11 cellular contexts compared by ENCODE assay signal in the genomic region with DNA sequence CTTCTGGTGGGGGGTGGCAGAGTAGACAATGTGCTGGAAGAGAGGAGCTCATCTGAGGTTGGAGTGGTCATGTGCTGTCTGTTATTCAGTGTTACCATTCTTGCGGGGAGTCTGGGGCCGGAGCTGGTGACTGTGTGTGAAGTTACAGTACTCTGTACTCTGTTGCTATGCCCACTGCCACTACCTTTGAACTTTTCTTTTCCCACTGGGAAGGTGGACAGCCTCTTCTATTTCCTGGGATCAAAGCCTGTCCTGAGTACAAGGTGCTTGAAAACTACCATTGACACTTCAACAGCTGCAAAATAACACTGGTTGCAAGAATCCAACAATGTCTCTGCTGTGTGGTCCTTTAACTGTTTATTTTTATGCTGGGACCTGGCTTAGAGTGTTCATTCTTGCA.
A peak's percentile ranks its signal among the peaks of the same experiment; 100 is the strongest.
DNase-seq lines count a peak whose midpoint lies in the region; ATAC-seq and TF ChIP-seq lines count a peak whose summit lies in the region.
"Had no signal": no experiment of that assay in that cellular context is flagged by ENCODE, and none has a peak within 500 bp of the region (broad histone marks: within the 10 kb centered on the region; RNA-seq: fewer than 3 reads in every experiment).

No MANE protein-coding gene starts in this region.

- no peak overlapping the region for H3K4me2 ChIP-seq in H9 (ENCODE audit: insufficient read depth, insufficient read length, low read length)

- H3K27ac Mint-ChIP-seq in H9 (peak overlapping the region; percentile 17 to 99 (median 73); a peak in 6 of 7 replicates), T-helper 17 cell (peak overlapping the region; percentile 29)

- no peaks in the 10 kb centered on the region for H3K79me2 ChIP-seq in H9 (ENCODE audit: insufficient read depth, low read length)

- no peak overlapping the region for H2BK120ac ChIP-seq in H9 (ENCODE audit: low read depth, low read length, poor library complexity, severe bottlenecking)

- H3K9me3 ChIP-seq in H9 (ENCODE audit: control insufficient read depth, low read depth, low read length), result peaks cover 3% of the 10 kb centered on the region
- no peaks in the 10 kb centered on the region for H3K9me3 ChIP-seq in T-helper 17 cell (ENCODE audit: control insufficient read depth, low read length, poor library complexity, severe bottlenecking)

- no peak overlapping the region for H3K23ac ChIP-seq in H9 (ENCODE audit: insufficient read length, low read depth, low read length)

- H4K91ac ChIP-seq in H9 (ENCODE audit: insufficient read length, low read depth, low read length), result no peak overlapping the region

- no peak overlapping the region for H2BK12ac ChIP-seq in H9 (ENCODE audit: insufficient read length, low read depth, low read length)

- no peak overlapping the region for H2BK15ac ChIP-seq in H9 (ENCODE audit: low read depth, low read length)

- H3K14ac ChIP-seq in H9 (ENCODE audit: insufficient read depth, low read length), result no peak overlapping the region

- TF ChIP-seq CTCF in H9 (conservative IDR thresholded peaks at IDR 0.05), result no peak

- H3K27me3 Mint-ChIP-seq in H9 (ENCODE audit: low read depth) (no peaks in the 10 kb centered on the region), T-helper 17 cell (no peaks in the 10 kb centered on the region)

- no peak overlapping the region for H3K56ac ChIP-seq in H9 (ENCODE audit: insufficient read length, low read depth, low read length)

- peaks cover 23% of the 10 kb centered on the region for H3K4me1 ChIP-seq in H9 (ENCODE audit: insufficient read depth, low read length)

- peaks cover 6 to 12% of the 10 kb centered on the region in 2 experiments for H3K9me3 Mint-ChIP-seq in H9

- H3K23me2 ChIP-seq in H9 (ENCODE audit: insufficient read length, low read depth, low read length, poor library complexity, severe bottlenecking), result no peaks in the 10 kb centered on the region

- H4K20me1 ChIP-seq in H9 (ENCODE audit: control insufficient read depth, insufficient read depth, insufficient read length), result no peaks in the 10 kb centered on the region

- H4K5ac ChIP-seq in H9 (ENCODE audit: insufficient read length, low read depth, low read length), result no peak overlapping the region

- no peak overlapping the region for H2BK5ac ChIP-seq in H9 (ENCODE audit: insufficient read length, low read length)

- no peak overlapping the region for H3K4ac ChIP-seq in H9 (ENCODE audit: low read depth, low read length)

- peak overlapping the region; percentile 78 for H3K27ac ChIP-seq in H9 (ENCODE audit: insufficient read length, low read depth, low read length)
- H3K27ac ChIP-seq: BLaER1 treated with 17β-estradiol and CSF1 and Interleukin-3, amounts not matched to agents 10 nM and 100 nM had no signal

- no peak overlapping the region for H3K4me3 Mint-ChIP-seq in H9
- H3K4me3 Mint-ChIP-seq in T-helper 17 cell, result no peak overlapping the region

- H2AFZ ChIP-seq in H9 (ENCODE audit: low read length), result no peak overlapping the region

- no CpG with 5 or more reads among the region's 2 CpGs for WGBS in H9 (ENCODE audit: extremely low coverage, insufficient read length, low lambda C conversion rate)

- ATAC-seq in T-helper 17 cell (no peak), left lobe of liver (peak; percentile 64)

- no peak for DNase-seq in H9
- no peak for DNase-seq in T-helper 17 cell
- DNase-seq in left lobe of liver (ENCODE audit: low spot score), result no peak
- peak; percentile 66 for DNase-seq in renal cortical epithelial cell (ENCODE audit: low read depth)
- no peak for DNase-seq in GM19240 (ENCODE audit: insufficient read length, low spot score)
- no peak for DNase-seq in KG1 (lab: John Stamatoyannopoulos, UW)
- DNase-seq in superior temporal gyrus (ENCODE audit: extremely low spot score), result no peak
- DNase-seq: NCI-H1694 treated with DMSO at 0.1 percent for 48 hours, NCI-H774, SIG-M5 had no signal

- no peak overlapping the region for H4K8ac ChIP-seq in H9 (replicated peaks; ENCODE audit: insufficient read length, low read depth, low read length)

- H2AK5ac ChIP-seq in H9 (ENCODE audit: insufficient read length, low read length), result no peak overlapping the region

- H3K27me3 ChIP-seq in H9 (ENCODE audit: insufficient read depth, low read length), result no peaks in the 10 kb centered on the region
- H3K27me3 ChIP-seq: BLaER1 treated with 17β-estradiol and CSF1 and Interleukin-3, amounts not matched to agents 10 nM and 100 nM had no signal

- no peak overlapping the region for H3T11ph ChIP-seq in H9 (ENCODE audit: low read length)

- H3K36me3 Mint-ChIP-seq in H9 (ENCODE audit: insufficient read depth in 1 of 3, low read depth in 3 of 3) (peaks cover 32 to 46% (median 41%) of the 10 kb centered on the region in 3 experiments), T-helper 17 cell (ENCODE audit: low read depth) (peaks cover 2% of the 10 kb centered on the region)

- no peak overlapping the region for H2BK20ac ChIP-seq in H9 (ENCODE audit: low read depth, low read length, poor library complexity, severe bottlenecking)

- H3K4me1 Mint-ChIP-seq in H9, result peaks cover 52 to 57% of the 10 kb centered on the region in 2 experiments
- peaks cover 15% of the 10 kb centered on the region for H3K4me1 Mint-ChIP-seq in T-helper 17 cell

- no peak overlapping the region for H3K18ac ChIP-seq in H9 (ENCODE audit: insufficient read length, low read depth, low read length)

- no peaks in the 10 kb centered on the region for H3K79me1 ChIP-seq in H9 (ENCODE audit: insufficient read depth, low read depth, low read length, poor library complexity, severe bottlenecking)

- no peak overlapping the region for H3K9ac ChIP-seq in H9 (ENCODE audit: extremely low read depth, insufficient read length, low read length)
- H3K9ac ChIP-seq: BLaER1 treated with 17β-estradiol and CSF1 and Interleukin-3, amounts not matched to agents 10 nM and 100 nM had no signal
